Comparison of ENCODE assay signal across 14 cellular contexts in genomic region chr22:20249797-20250354, GRCh38. TPM values are rescaled to one million over a fixed set of nuclear protein-coding genes. Genes with fewer than 3 reads are reported as not detected.
DNase-seq lines count a peak whose midpoint lies in the region; ATAC-seq lines count a peak whose summit lies in the region.
"Had no signal": no experiment of that assay in that cellular context is flagged by ENCODE, and none has a peak within 500 bp of the region (broad histone marks: within the 10 kb centered on the region; RNA-seq: fewer than 3 reads in every experiment).

No MANE protein-coding gene starts in this region.

- no peak overlapping the region for H3K9ac ChIP-seq in neuronal stem cell (ENCODE audit: low read depth, low read length, poor library complexity)

- ATAC-seq in HG03442 (IDR thresholded peaks at IDR 0.05; ENCODE audit: unreplicated experiment) = no peak
- ATAC-seq: activated T-cell treated with anti-CD3 and anti-CD28 coated beads, Interleukin-2, amount 50 U/mL, for 72 hours; naive thymus-derived CD4-positive, alpha-beta T cell had no signal

- H3K36me3 Mint-ChIP-seq in activated T-helper 1 cell treated with anti-CD3 and anti-CD28 coated beads, Interleukin-12 subunit alpha, Interleukin-12 subunit beta, Interleukin-2, Interleukin-4 antibody, amounts not matched to agents 30 ng/mL and 10 ng/mL and 1 ng/mL, durations not matched to agents 14 hours and 24 hours and 36 hours (ENCODE audit: low read depth) = no peaks in the 10 kb centered on the region
- H3K36me3 Mint-ChIP-seq: naive thymus-derived CD4-positive, alpha-beta T cell had no signal

- no peak overlapping the region for H2AK5ac ChIP-seq in neuronal stem cell (ENCODE audit: low read depth, low read length)

- peaks cover 14% of the 10 kb centered on the region for H3K4me1 Mint-ChIP-seq in activated T-helper 1 cell treated with anti-CD3 and anti-CD28 coated beads, Interleukin-12 subunit alpha, Interleukin-12 subunit beta, Interleukin-2, Interleukin-4 antibody, amounts not matched to agents 30 ng/mL and 10 ng/mL and 1 ng/mL, durations not matched to agents 14 hours and 24 hours and 36 hours (ENCODE audit: low read depth)

- H3K18ac ChIP-seq in neuronal stem cell (ENCODE audit: low read length) = peak overlapping the region; percentile 46

- H4K91ac ChIP-seq in neuronal stem cell (ENCODE audit: low read depth, low read length, poor library complexity) = no peak overlapping the region

- no peak overlapping the region for H2BK15ac ChIP-seq in neuronal stem cell (ENCODE audit: low read length)

- H3K23ac ChIP-seq in neuronal stem cell (ENCODE audit: low read depth, low read length, poor library complexity) = peak overlapping the region; percentile 70

- peak overlapping the region; percentile 63 for H3K14ac ChIP-seq in neuronal stem cell (ENCODE audit: low read length)

- H3K4me2 ChIP-seq in neuronal stem cell (ENCODE audit: insufficient read depth, low read length, poor library complexity, severe bottlenecking) = no peak overlapping the region

- no peaks in the 10 kb centered on the region for H3K27me3 ChIP-seq in neuronal stem cell (ENCODE audit: control insufficient read depth in 3 of 3, insufficient read depth in 3 of 3, low read depth in 1 of 3, low read length in 3 of 3)

- no peaks in the 10 kb centered on the region for H3K27me3 Mint-ChIP-seq in activated T-helper 1 cell treated with anti-CD3 and anti-CD28 coated beads, Interleukin-12 subunit alpha, Interleukin-12 subunit beta, Interleukin-2, Interleukin-4 antibody, amounts not matched to agents 30 ng/mL and 10 ng/mL and 1 ng/mL, durations not matched to agents 14 hours and 24 hours and 36 hours (ENCODE audit: insufficient read depth)

- H3K36me3 ChIP-seq in neuronal stem cell (replicated peaks in 1 of 2; ENCODE audit: control insufficient read depth in 2 of 2, insufficient read depth in 2 of 2, low read length in 2 of 2) = no peaks in the 10 kb centered on the region
- H3K36me3 ChIP-seq: thoracic aorta had no signal

- H3K27ac ChIP-seq in neuronal stem cell (replicated peaks; ENCODE audit: low read length) = no peak overlapping the region
- H3K27ac ChIP-seq: thoracic aorta had no signal

- H3K9me3 Mint-ChIP-seq in activated T-helper 1 cell treated with anti-CD3 and anti-CD28 coated beads, Interleukin-12 subunit alpha, Interleukin-12 subunit beta, Interleukin-2, Interleukin-4 antibody, amounts not matched to agents 30 ng/mL and 10 ng/mL and 1 ng/mL, durations not matched to agents 14 hours and 24 hours and 36 hours = no peaks in the 10 kb centered on the region
- H3K9me3 Mint-ChIP-seq: naive thymus-derived CD4-positive, alpha-beta T cell had no signal

- DNase-seq in DMS153 (lab: John Stamatoyannopoulos, UW) = peak; percentile 19
- DNase-seq in NCI-H446 (lab: John Stamatoyannopoulos, UW) = peak; percentile 51 to 89
- peak; percentile 50 for DNase-seq in dermis blood vessel endothelial cell
- DNase-seq in neuronal stem cell (ENCODE audit: low spot score) = no peak
- DNase-seq in mesenteric fat pad (ENCODE audit: low spot score) = no peak
- DNase-seq in activated T-helper 1 cell treated with anti-CD3 and anti-CD28 coated beads, Interleukin-12 subunit alpha, Interleukin-12 subunit beta, Interleukin-2, Interleukin-4 antibody, amounts not matched to agents 30 ng/mL and 10 ng/mL and 1 ng/mL, durations not matched to agents 14 hours and 24 hours and 36 hours (ENCODE audit: low spot score) = no peak
- no peak for DNase-seq in COLO829 (ENCODE audit: low spot score)
- DNase-seq: activated T-cell treated with anti-CD3 and anti-CD28 coated beads, Interleukin-2, amount 50 U/mL, for 72 hours; Calu3; KG1; naive thymus-derived CD4-positive, alpha-beta T cell; stimulated activated CD4-positive, alpha-beta T cell treated with anti-CD3 and anti-CD28 coated beads, Interleukin-4, amount 100 ng/mL, for 4 hours had no signal

- no peak overlapping the region for H2AFZ ChIP-seq in neuronal stem cell (ENCODE audit: low read length)

- peaks cover 12% of the 10 kb centered on the region for H3K79me1 ChIP-seq in neuronal stem cell (ENCODE audit: low read depth, low read length)

- peaks cover 2 to 6% of the 10 kb centered on the region in 2 donors for H3K9me3 ChIP-seq in neuronal stem cell (replicated peaks in 1 of 2; ENCODE audit: control insufficient read depth in 2 of 2, insufficient read depth in 1 of 2, low read depth in 1 of 2, low read length in 2 of 2)
- H3K9me3 ChIP-seq: thoracic aorta had no signal

- intact Hi-C loops in activated T-helper 1 cell treated with anti-CD3 and anti-CD28 coated beads, Interleukin-12 subunit alpha, Interleukin-12 subunit beta, Interleukin-2, Interleukin-4 antibody, amounts not matched to agents 30 ng/mL and 10 ng/mL and 1 ng/mL, durations not matched to agents 14 hours and 24 hours and 36 hours (cut with micrococcal nuclease) = no loop called here

- H3K4me3 Mint-ChIP-seq in activated T-helper 1 cell treated with anti-CD3 and anti-CD28 coated beads, Interleukin-12 subunit alpha, Interleukin-12 subunit beta, Interleukin-2, Interleukin-4 antibody, amounts not matched to agents 30 ng/mL and 10 ng/mL and 1 ng/mL, durations not matched to agents 14 hours and 24 hours and 36 hours = no peak overlapping the region
- H3K4me3 Mint-ChIP-seq: activated T-cell treated with anti-CD3 and anti-CD28 coated beads, Interleukin-2, amount 50 U/mL, for 72 hours; naive thymus-derived CD4-positive, alpha-beta T cell had no signal

- H2BK5ac ChIP-seq in neuronal stem cell (ENCODE audit: low read length) = no peak overlapping the region

- no peak overlapping the region for H3K4me3 ChIP-seq in neuronal stem cell (ENCODE audit: low read length in 2 of 2)
- H3K4me3 ChIP-seq: thoracic aorta had no signal

- H3K4ac ChIP-seq in neuronal stem cell (ENCODE audit: low read length) = no peak overlapping the region

- WGBS in neuronal stem cell (ENCODE audit: extremely low coverage in 2 of 2, insufficient read length in 2 of 2, insufficient replicate concordance in 1 of 2), 2 donors = no CpG with 5 or more reads among the region's 11 CpGs

- peak overlapping the region; percentile 4 for H2BK12ac ChIP-seq in neuronal stem cell (ENCODE audit: low read length)

- H2BK120ac ChIP-seq in neuronal stem cell (ENCODE audit: low read depth, low read length) = no peak overlapping the region

- H3K4me1 ChIP-seq in neuronal stem cell (ENCODE audit: control insufficient read depth in 2 of 2, insufficient read depth in 1 of 2, low read depth in 1 of 2, low read length in 2 of 2) = peaks cover 22 to 25% of the 10 kb centered on the region in 2 donors

- H4K8ac ChIP-seq in neuronal stem cell (ENCODE audit: low read depth, low read length) = no peak overlapping the region

- H3K27ac Mint-ChIP-seq in activated T-helper 1 cell treated with anti-CD3 and anti-CD28 coated beads, Interleukin-12 subunit alpha, Interleukin-12 subunit beta, Interleukin-2, Interleukin-4 antibody, amounts not matched to agents 30 ng/mL and 10 ng/mL and 1 ng/mL, durations not matched to agents 14 hours and 24 hours and 36 hours = no peak overlapping the region
- H3K27ac Mint-ChIP-seq: activated T-cell treated with anti-CD3 and anti-CD28 coated beads, Interleukin-2, amount 50 U/mL, for 72 hours had no signal

RNA-seq across cellular contexts. Expression of gene RTN4R, which starts 18.2 kb away (rescaled TPM):
- total RNA-seq in dermis blood vessel endothelial cell (0.68 and 2.7 TPM in 2 replicates), mesenteric fat pad (0.55 TPM)
- polyA plus RNA-seq in neuronal stem cell (2013, experiment 1 of 2) = 23.2 TPM
- 22.9 TPM for polyA plus RNA-seq in neuronal stem cell (2013, experiment 2 of 2)
- 1.7 and 1.9 TPM in 2 replicates for total RNA-seq in activated T-helper 1 cell treated with anti-CD3 and anti-CD28 coated beads, Interleukin-12 subunit alpha, Interleukin-12 subunit beta, Interleukin-2, Interleukin-4 antibody, amounts not matched to agents 30 ng/mL and 10 ng/mL and 1 ng/mL, durations not matched to agents 14 hours and 24 hours and 36 hours

Comparison
In these comparisons a context has a peak if more than half of its experiments do, and no peak if none do; other contexts are left out.
1. DNase-seq: peak in DMS153 (single experiment), NCI-H446 (2 of 2) and dermis blood vessel endothelial cell (single experiment); none in neuronal stem cell (single experiment), mesenteric fat pad (single experiment), activated T-helper 1 cell treated with anti-CD3 and anti-CD28 coated beads, Interleukin-12 subunit alpha, Interleukin-12 subunit beta, Interleukin-2, Interleukin-4 antibody, amounts not matched to agents 30 ng/mL and 10 ng/mL and 1 ng/mL, durations not matched to agents 14 hours and 24 hours and 36 hours (single experiment) and COLO829 (single experiment).